Comparison of ENCODE assay signal across 16 cellular contexts in genomic region chr9:12933957-12934356, GRCh38.
DNase-seq lines count a peak whose midpoint lies in the region; FAIRE-seq and TF ChIP-seq lines count a peak whose summit lies in the region.
"Had no signal": no experiment of that assay in that cellular context is flagged by ENCODE, and none has a peak within 500 bp of the region (broad histone marks: within the 10 kb centered on the region; RNA-seq: fewer than 3 reads in every experiment).

No MANE protein-coding gene starts in this region.

- no TSS peak for BruUV-seq in MCF 10A (replicated peaks; lab: Mats Ljungman, UMichigan)

- no peaks in the 10 kb centered on the region for H3K27me3 ChIP-seq in breast epithelium
- H3K27me3 ChIP-seq in CD4-positive, alpha-beta memory T cell (ENCODE audit: insufficient read depth, low read length): no peaks in the 10 kb centered on the region
- H3K27me3 ChIP-seq: thyroid gland had no signal

- POLR2A ChIA-PET in MCF 10A (lab: Yijun Ruan, JAX): no interaction called here
- POLR2A ChIA-PET in CD4-positive, alpha-beta memory T cell (lab: Charles Lee; ENCODE audit: partially characterized antibody): no interaction called here

- H3K27ac Mint-ChIP-seq in MCF 10A (ENCODE audit: low read depth, unreplicated experiment): peak overlapping the region; percentile 59
- no peak overlapping the region for H3K27ac Mint-ChIP-seq in CD4-positive, alpha-beta memory T cell
- H3K27ac Mint-ChIP-seq: activated T-cell treated with anti-CD3 and anti-CD28 coated beads, Interleukin-2, amount 50 U/mL, for 72 hours had no signal

- CTCF ChIA-PET in MCF 10A (lab: Yijun Ruan, JAX): interaction anchor here (1.0 kb wide), 1 partner anchor 9 kb away, joined by 4 read pairs; no protein-coding TSS in a partner anchor
- CTCF ChIA-PET in CD4-positive, alpha-beta memory T cell (lab: Charles Lee; ENCODE audit: partially characterized antibody): no interaction called here

- no peaks in the 10 kb centered on the region for H3K36me3 ChIP-seq in breast epithelium
- H3K36me3 ChIP-seq in CD4-positive, alpha-beta memory T cell (ENCODE audit: insufficient read depth, low read length): no peaks in the 10 kb centered on the region
- H3K36me3 ChIP-seq: thyroid gland had no signal

- H3K27ac ChIP-seq in breast epithelium: no peak overlapping the region
- H3K27ac ChIP-seq in CD4-positive, alpha-beta memory T cell (ENCODE audit: low read depth, low read length): no peak overlapping the region
- H3K27ac ChIP-seq: 22Rv1, thyroid gland had no signal

- H3K4me1 ChIP-seq in breast epithelium: no peaks in the 10 kb centered on the region
- no peaks in the 10 kb centered on the region for H3K4me1 ChIP-seq in CD4-positive, alpha-beta memory T cell (ENCODE audit: insufficient read depth, low read length)
- H3K4me1 ChIP-seq: thyroid gland had no signal

- H3K36me3 Mint-ChIP-seq in MCF 10A (ENCODE audit: insufficient read depth, unreplicated experiment): no peaks in the 10 kb centered on the region
- no peaks in the 10 kb centered on the region for H3K36me3 Mint-ChIP-seq in CD4-positive, alpha-beta memory T cell

- no peak for DNase-seq in MCF 10A (ENCODE audit: unreplicated experiment)
- no peak for DNase-seq in breast epithelium (ENCODE audit: low spot score in 2 of 2)
- peak; percentile 7 for DNase-seq in SW480 (ENCODE audit: low spot score)
- peak; percentile 12 for DNase-seq in glomerular visceral epithelial cell (ENCODE audit: extremely low spot score)
- DNase-seq in CD4-positive, alpha-beta memory T cell: no peak
- DNase-seq in D721Med (ENCODE audit: insufficient read length, low spot score): no peak
- DNase-seq in HTR-8/SVneo (ENCODE audit: insufficient read length, low spot score): no peak
- DNase-seq in SHP77 (lab: John Stamatoyannopoulos, UW): no peak
- DNase-seq: activated CD4-positive, alpha-beta T cell treated with anti-CD3 and anti-CD28 coated beads for 1 hour; activated T-cell treated with anti-CD3 and anti-CD28 coated beads, Interleukin-2, amount 50 U/mL, for 72 hours; aorta; DMS79; MM.1S; NCI-H524; thyroid gland had no signal

- H3K4me3 Mint-ChIP-seq in MCF 10A (ENCODE audit: unreplicated experiment): no peak overlapping the region
- H3K4me3 Mint-ChIP-seq in CD4-positive, alpha-beta memory T cell: no peak overlapping the region
- H3K4me3 Mint-ChIP-seq: activated T-cell treated with anti-CD3 and anti-CD28 coated beads, Interleukin-2, amount 50 U/mL, for 72 hours had no signal

- no peaks in the 10 kb centered on the region for H3K9me3 ChIP-seq in breast epithelium
- no peaks in the 10 kb centered on the region for H3K9me3 ChIP-seq in CD4-positive, alpha-beta memory T cell (ENCODE audit: control insufficient read depth in 1 of 2, low read length in 2 of 2)
- H3K9me3 ChIP-seq: thyroid gland had no signal

- TF ChIP-seq POLR2A in breast epithelium (IDR thresholded peaks at IDR 0.05): no peak

- H3K4me1 Mint-ChIP-seq in MCF 10A (ENCODE audit: insufficient read depth, unreplicated experiment): peaks cover 19% of the 10 kb centered on the region
- no peaks in the 10 kb centered on the region for H3K4me1 Mint-ChIP-seq in CD4-positive, alpha-beta memory T cell

- FAIRE-seq in D721Med (lab: Jason Lieb, UNC) (no peak), HTR-8/SVneo (lab: Jason Lieb, UNC) (no peak)

- intact Hi-C loops in MCF 10A (cut with micrococcal nuclease): no loop called here
- intact Hi-C loops in breast epithelium (cut with DNase I; ENCODE audit: low total_unique reads): no loop called here
- intact Hi-C loops in CD4-positive, alpha-beta memory T cell (cut with micrococcal nuclease): no loop called here

- no peaks in the 10 kb centered on the region for H3K27me3 Mint-ChIP-seq in MCF 10A (ENCODE audit: insufficient read depth, unreplicated experiment)
- no peaks in the 10 kb centered on the region for H3K27me3 Mint-ChIP-seq in CD4-positive, alpha-beta memory T cell

- TF ChIP-seq CTCF in MCF 10A (IDR thresholded peaks at IDR 0.05; ENCODE audit: unreplicated experiment) (no peak), breast epithelium (IDR thresholded peaks at IDR 0.05) (no peak), D721Med (IDR thresholded peaks at IDR 0.05; ENCODE audit: insufficient read depth, missing control alignments) (no peak)

- no peak overlapping the region for H3K4me3 ChIP-seq in breast epithelium
- no peak overlapping the region for H3K4me3 ChIP-seq in CD4-positive, alpha-beta memory T cell (ENCODE audit: low read length in 2 of 2)
- H3K4me3 ChIP-seq: thyroid gland had no signal

- H3K9me3 Mint-ChIP-seq in MCF 10A (ENCODE audit: unreplicated experiment): no peaks in the 10 kb centered on the region
- H3K9me3 Mint-ChIP-seq in CD4-positive, alpha-beta memory T cell: peaks cover 0 to 11% (median 3%) of the 10 kb centered on the region in 8 donors

Comparison
In these comparisons a context has a peak if more than half of its experiments do, and no peak if none do; other contexts are left out.
1. DNase-seq: peak in SW480 (single experiment) and glomerular visceral epithelial cell (single experiment); none in MCF 10A (single experiment), breast epithelium (0 of 2), CD4-positive, alpha-beta memory T cell (0 of 5), D721Med (single experiment), HTR-8/SVneo (single experiment) and SHP77 (0 of 2).